8 cellular contexts compared by ENCODE assay signal in the genomic region with DNA sequence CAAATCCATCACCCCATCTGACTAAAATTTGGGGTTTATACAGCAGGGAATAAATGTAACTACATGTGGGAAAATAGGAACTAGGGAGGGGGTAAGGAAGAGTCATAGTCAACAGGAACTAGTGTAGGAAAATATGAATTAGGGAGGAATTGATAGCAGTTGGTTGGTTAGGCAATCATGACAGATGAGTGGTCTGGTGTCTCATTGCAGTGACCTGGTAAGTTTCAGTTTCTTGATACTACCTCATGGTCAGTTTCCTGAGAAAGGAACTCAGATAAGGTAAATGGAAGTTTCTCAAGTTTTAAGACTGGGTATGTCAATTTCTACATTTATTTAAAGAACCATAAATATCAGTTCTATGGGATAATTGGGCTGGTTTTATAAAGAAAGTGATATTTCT.
"Had no signal": no experiment of that assay in that cellular context is flagged by ENCODE, and none has a peak within 500 bp of the region (broad histone marks: within the 10 kb centered on the region; RNA-seq: fewer than 3 reads in every experiment).

No MANE protein-coding gene starts in this region.

- H3K4me3 Mint-ChIP-seq: IgD-negative memory B cell had no signal

- H3K27ac Mint-ChIP-seq: IgD-negative memory B cell had no signal

- H3K36me3 Mint-ChIP-seq: IgD-negative memory B cell had no signal

- FAIRE-seq: HepG2, HTR-8/SVneo had no signal

- H3K9ac ChIP-seq: KMS-11 had no signal

- ATAC-seq: HepG2 had no signal

- DNase-seq: IMR-90, KBM-7, KG1 had no signal

- H3K4me2 ChIP-seq: KMS-11 had no signal

- H3K27ac ChIP-seq: HL-60, KMS-11 had no signal
